In genomic region chr7:102103027-102103372, GRCh38 we compare ENCODE assay signal across 17 cellular contexts.
DNase-seq lines count a peak whose midpoint lies in the region; ATAC-seq and TF ChIP-seq lines count a peak whose summit lies in the region.
"Had no signal": no experiment of that assay in that cellular context is flagged by ENCODE, and none has a peak within 500 bp of the region (broad histone marks: within the 10 kb centered on the region; RNA-seq: fewer than 3 reads in every experiment).

No MANE protein-coding gene starts in this region.

- H3K27me3 Mint-ChIP-seq in CD8-positive, alpha-beta T cell (ENCODE audit: low read depth), result no peaks in the 10 kb centered on the region
- H3K27me3 Mint-ChIP-seq in nephron progenitor cell (ENCODE audit: low read depth, poor library complexity), result no peaks in the 10 kb centered on the region

- H3K9me3 ChIP-seq in CD8-positive, alpha-beta T cell (ENCODE audit: low read length), result no peaks in the 10 kb centered on the region
- no peaks in the 10 kb centered on the region for H3K9me3 ChIP-seq in DND-41 (ENCODE audit: insufficient read depth, low read length, severe bottlenecking)
- H3K9me3 ChIP-seq: SJCRH30 had no signal

- CTCF ChIA-PET in CD8-positive, alpha-beta T cell (lab: Charles Lee), result interaction anchor here (0.6 kb wide), 1 partner anchor 954 kb away, joined by 3 read pairs; no protein-coding TSS in a partner anchor

- no peaks in the 10 kb centered on the region for H3K4me1 ChIP-seq in CD8-positive, alpha-beta T cell (ENCODE audit: insufficient read depth, low read length)
- no peaks in the 10 kb centered on the region for H3K4me1 ChIP-seq in DND-41 (ENCODE audit: insufficient read depth, low read length)
- H3K4me1 ChIP-seq: SJCRH30 had no signal

- no peaks in the 10 kb centered on the region for H3K9me3 Mint-ChIP-seq in CD8-positive, alpha-beta T cell
- H3K9me3 Mint-ChIP-seq in nephron progenitor cell, result no peaks in the 10 kb centered on the region

- no peaks in the 10 kb centered on the region for H3K4me1 Mint-ChIP-seq in CD8-positive, alpha-beta T cell (ENCODE audit: low read depth)
- H3K4me1 Mint-ChIP-seq in nephron progenitor cell, result peaks cover 11% of the 10 kb centered on the region

- no peak overlapping the region for H3K9ac ChIP-seq in DND-41 (ENCODE audit: low read depth, low read length)

- POLR2A ChIA-PET in CD8-positive, alpha-beta T cell (lab: Charles Lee), result no interaction called here

- peaks cover 74% of the 10 kb centered on the region for H3K36me3 Mint-ChIP-seq in CD8-positive, alpha-beta T cell
- H3K36me3 Mint-ChIP-seq in nephron progenitor cell (ENCODE audit: low read depth), result peaks cover 62% of the 10 kb centered on the region

- H4K20me1 ChIP-seq in DND-41 (ENCODE audit: insufficient read depth, low read length), result no peaks in the 10 kb centered on the region

- no peak overlapping the region for H3K4me2 ChIP-seq in DND-41 (ENCODE audit: insufficient read depth, low read length)

- DNase-seq in CD8-positive, alpha-beta T cell, result no peak
- no peak for DNase-seq in DND-41
- peak; percentile 35 for DNase-seq in coronary artery (ENCODE audit: low spot score)
- DNase-seq in nephron progenitor cell, result no peak
- no peak for DNase-seq in hepatic stellate cell (ENCODE audit: low spot score)
- DNase-seq in NK-92 (lab: John Stamatoyannopoulos, UW; ENCODE audit: unreplicated experiment), result no peak
- DNase-seq in NCI-H1694 (lab: John Stamatoyannopoulos, UW), result no peak
- DNase-seq: COR-L47, DMS153, IMR-90, NCI-H187 treated with DMSO at 0.1 percent for 48 hours, NCI-H2227 treated with DMSO at 0.1 percent for 48 hours, NCI-H510A treated with DMSO at 0.1 percent for 48 hours, SJCRH30 had no signal

- no peak for ATAC-seq in CD8-positive, alpha-beta T cell
- ATAC-seq in DND-41 (ENCODE audit: insufficient read depth, low read depth) (0 out of 3 replicates have a peak, but pooled peaks have one; percentile 9), GM19328 (IDR thresholded peaks at IDR 0.05; ENCODE audit: unreplicated experiment) (no peak)
- ATAC-seq: GM12878 had no signal

- H3K36me3 ChIP-seq in CD8-positive, alpha-beta T cell (ENCODE audit: insufficient read depth, low read length), result no peaks in the 10 kb centered on the region
- H3K36me3 ChIP-seq in DND-41 (ENCODE audit: insufficient read depth, low read length), result peaks cover 88% of the 10 kb centered on the region

- H3K27ac ChIP-seq in CD8-positive, alpha-beta T cell (ENCODE audit: low read depth, low read length), result no peak overlapping the region
- H3K27ac ChIP-seq in DND-41 (ENCODE audit: low read length), result no peak overlapping the region
- H3K27ac ChIP-seq in coronary artery, result no peak overlapping the region
- H3K27ac ChIP-seq: HL-60, SJCRH30 had no signal

- no peak overlapping the region for H3K4me3 Mint-ChIP-seq in CD8-positive, alpha-beta T cell
- H3K4me3 Mint-ChIP-seq in nephron progenitor cell, result no peak overlapping the region

- H2AFZ ChIP-seq in DND-41 (ENCODE audit: low read depth, low read length), result no peak overlapping the region

- intact Hi-C loops in CD8-positive, alpha-beta T cell (cut with DNase I, micrococcal nuclease), result no loop called here

- H3K27me3 ChIP-seq in CD8-positive, alpha-beta T cell (ENCODE audit: insufficient read depth, low read length), result no peaks in the 10 kb centered on the region
- H3K27me3 ChIP-seq in DND-41 (ENCODE audit: insufficient read depth, low read length, poor library complexity), result no peaks in the 10 kb centered on the region
- H3K27me3 ChIP-seq: SJCRH30 had no signal

- peak overlapping the region; percentile 29 for H3K27ac Mint-ChIP-seq in CD8-positive, alpha-beta T cell
- H3K27ac Mint-ChIP-seq in nephron progenitor cell, result peak overlapping the region; percentile 76

- no peak overlapping the region for H3K4me3 ChIP-seq in CD8-positive, alpha-beta T cell (ENCODE audit: low read depth, low read length)
- H3K4me3 ChIP-seq in DND-41 (ENCODE audit: low read depth in 1 of 2, low read length in 2 of 2) (no peak overlapping the region), coronary artery (no peak overlapping the region)
- H3K4me3 ChIP-seq: GM12878, SJCRH30 had no signal

- H3K79me2 ChIP-seq in DND-41 (ENCODE audit: insufficient read depth, low read length), result no peaks in the 10 kb centered on the region

- no peak for TF ChIP-seq CTCF in CD8-positive, alpha-beta T cell (IDR thresholded peaks at IDR 0.05)
- TF ChIP-seq CTCF in DND-41 (IDR thresholded peaks at IDR 0.05; ENCODE audit: borderline replicate concordance, extremely low read depth, low read length, poor library complexity, severe bottlenecking), result no peak
- no peak for TF ChIP-seq CTCF in coronary artery (IDR thresholded peaks at IDR 0.05)
- no peak for TF ChIP-seq CTCF in nephron progenitor cell (IDR thresholded peaks at IDR 0.05)
